Comparison of ENCODE assay signal across 10 cellular contexts in genomic region chr20:57396212-57396611, GRCh38. TPM values are rescaled to one million over a fixed set of nuclear protein-coding genes. Genes with fewer than 3 reads are reported as not detected.
DNase-seq lines count a peak whose midpoint lies in the region; ATAC-seq and TF ChIP-seq lines count a peak whose summit lies in the region.
"Had no signal": no experiment of that assay in that cellular context is flagged by ENCODE, and none has a peak within 500 bp of the region (broad histone marks: within the 10 kb centered on the region; RNA-seq: fewer than 3 reads in every experiment).

No MANE protein-coding gene starts in this region.

- H3K36me3 ChIP-seq in KMS-11 (ENCODE audit: insufficient read depth) = peaks cover 7% of the 10 kb centered on the region
- peaks cover 0 to 79% (median 43%) of the 10 kb centered on the region in 6 donors for H3K36me3 ChIP-seq in spleen

- H3K4me3 ChIP-seq in KMS-11 (IDR thresholded peaks at IDR 0.05; ENCODE audit: insufficient read depth, low read depth, low read length) (no peak overlapping the region), spleen (peak overlapping the region in 2 of 8 donors; percentile 76 to 94)
- H3K4me3 ChIP-seq: lung had no signal

- H3K27ac Mint-ChIP-seq in activated T-helper 1 cell treated with anti-CD3 and anti-CD28 coated beads, Interleukin-12 subunit alpha, Interleukin-12 subunit beta, Interleukin-2, Interleukin-4 antibody, amounts not matched to agents 30 ng/mL and 10 ng/mL and 1 ng/mL, durations not matched to agents 14 hours and 24 hours and 36 hours = no peak overlapping the region
- no peak overlapping the region for H3K27ac Mint-ChIP-seq in mesothelial cell of epicardium

- H2AFZ ChIP-seq in KMS-11 (ENCODE audit: low read depth) = no peak overlapping the region

- H3K27me3 ChIP-seq in KMS-11 (ENCODE audit: insufficient read depth, low read depth) (no peaks in the 10 kb centered on the region), spleen (replicated peaks in 1 of 7) (no peaks in the 10 kb centered on the region)

- H3K36me3 Mint-ChIP-seq in activated T-helper 1 cell treated with anti-CD3 and anti-CD28 coated beads, Interleukin-12 subunit alpha, Interleukin-12 subunit beta, Interleukin-2, Interleukin-4 antibody, amounts not matched to agents 30 ng/mL and 10 ng/mL and 1 ng/mL, durations not matched to agents 14 hours and 24 hours and 36 hours (ENCODE audit: low read depth) = peaks cover 63% of the 10 kb centered on the region
- H3K36me3 Mint-ChIP-seq in mesothelial cell of epicardium = peaks cover 23% of the 10 kb centered on the region

- H3K4me1 ChIP-seq in KMS-11 (ENCODE audit: low read depth, poor library complexity, severe bottlenecking) (peaks cover 79% of the 10 kb centered on the region), spleen (peaks cover 81 to 93% (median 89%) of the 10 kb centered on the region in 6 donors)

- H3K27ac ChIP-seq in KMS-11 (peak overlapping the region; percentile 16; the same call in 1 of the 2 replicates), spleen (peak overlapping the region; percentile 27 to 98 (median 86))

- ATAC-seq in left cardiac atrium = no peak
- ATAC-seq in sciatic nerve = no peak

- intact Hi-C loops in activated T-helper 1 cell treated with anti-CD3 and anti-CD28 coated beads, Interleukin-12 subunit alpha, Interleukin-12 subunit beta, Interleukin-2, Interleukin-4 antibody, amounts not matched to agents 30 ng/mL and 10 ng/mL and 1 ng/mL, durations not matched to agents 14 hours and 24 hours and 36 hours (cut with micrococcal nuclease) = loop anchor here (5.0 to 10.0 kb wide), 4 partner anchors 989 to 1769 kb away; partner anchors contain the start of genes AURKA, CSTF1, NPEPL1 and VAPB
- intact Hi-C loops in left cardiac atrium (cut with DNase I) (loop anchor here (5.0 kb wide), 2 partner anchors 41 to 96 kb away; no protein-coding TSS in a partner anchor), spleen (cut with DNase I; ENCODE audit: low total_unique reads) (no loop called here), sciatic nerve (cut with DNase I) (loop anchor here (10.0 kb wide), 1 partner anchor 199 kb away; no protein-coding TSS in a partner anchor)

- no peaks in the 10 kb centered on the region for H3K27me3 Mint-ChIP-seq in activated T-helper 1 cell treated with anti-CD3 and anti-CD28 coated beads, Interleukin-12 subunit alpha, Interleukin-12 subunit beta, Interleukin-2, Interleukin-4 antibody, amounts not matched to agents 30 ng/mL and 10 ng/mL and 1 ng/mL, durations not matched to agents 14 hours and 24 hours and 36 hours (ENCODE audit: insufficient read depth)
- H3K27me3 Mint-ChIP-seq in mesothelial cell of epicardium (ENCODE audit: low read depth) = no peaks in the 10 kb centered on the region

- peaks cover 26% of the 10 kb centered on the region for H4K20me1 ChIP-seq in KMS-11 (ENCODE audit: insufficient read depth)

- TF ChIP-seq POLR2A in spleen (IDR thresholded peaks at IDR 0.05) = no peak

- H3K9me3 Mint-ChIP-seq in activated T-helper 1 cell treated with anti-CD3 and anti-CD28 coated beads, Interleukin-12 subunit alpha, Interleukin-12 subunit beta, Interleukin-2, Interleukin-4 antibody, amounts not matched to agents 30 ng/mL and 10 ng/mL and 1 ng/mL, durations not matched to agents 14 hours and 24 hours and 36 hours = no peaks in the 10 kb centered on the region
- H3K9me3 Mint-ChIP-seq in mesothelial cell of epicardium = no peaks in the 10 kb centered on the region

- 75 to 93% (median 81%) methylated on average over 8 to 10 of the region's 10 CpGs for WGBS in spleen, 5 donors

- TF ChIP-seq CTCF in KMS-11 (conservative IDR thresholded peaks at IDR 0.05; ENCODE audit: low read depth, low read length) (no peak), spleen (IDR thresholded peaks at IDR 0.05 in 8 of 11, conservative IDR thresholded peaks at IDR 0.05 in 3 of 11) (no peak), mesothelial cell of epicardium (IDR thresholded peaks at IDR 0.05; ENCODE audit: unreplicated experiment) (no peak)

- H3K4me2 ChIP-seq in KMS-11 = peak overlapping the region; percentile 94; the same call in 1 of the 2 replicates

- DNase-seq in activated T-helper 1 cell treated with anti-CD3 and anti-CD28 coated beads, Interleukin-12 subunit alpha, Interleukin-12 subunit beta, Interleukin-2, Interleukin-4 antibody, amounts not matched to agents 30 ng/mL and 10 ng/mL and 1 ng/mL, durations not matched to agents 14 hours and 24 hours and 36 hours (ENCODE audit: low spot score) = no peak
- DNase-seq in left cardiac atrium (peak; percentile 23), spleen (peak; percentile 80), mesothelial cell of epicardium (ENCODE audit: low spot score in 2 of 2, unreplicated experiment in 2 of 2) (no peak), sciatic nerve (ENCODE audit: low spot score) (no peak), DMS153 treated with DMSO at 0.1 percent for 48 hours (lab: John Stamatoyannopoulos, UW; ENCODE audit: unreplicated experiment) (no peak), GM19238 (ENCODE audit: insufficient read length, low spot score) (no peak)
- DNase-seq: DMS79 treated with DMSO at 0.1 percent for 48 hours had no signal

- H3K4me1 Mint-ChIP-seq in activated T-helper 1 cell treated with anti-CD3 and anti-CD28 coated beads, Interleukin-12 subunit alpha, Interleukin-12 subunit beta, Interleukin-2, Interleukin-4 antibody, amounts not matched to agents 30 ng/mL and 10 ng/mL and 1 ng/mL, durations not matched to agents 14 hours and 24 hours and 36 hours (ENCODE audit: low read depth) = peaks cover 61% of the 10 kb centered on the region
- H3K4me1 Mint-ChIP-seq in mesothelial cell of epicardium = peaks cover 26% of the 10 kb centered on the region

- no peak overlapping the region for H3K9ac ChIP-seq in KMS-11

- H3K4me3 Mint-ChIP-seq in activated T-helper 1 cell treated with anti-CD3 and anti-CD28 coated beads, Interleukin-12 subunit alpha, Interleukin-12 subunit beta, Interleukin-2, Interleukin-4 antibody, amounts not matched to agents 30 ng/mL and 10 ng/mL and 1 ng/mL, durations not matched to agents 14 hours and 24 hours and 36 hours = peak overlapping the region; percentile 42
- no peak overlapping the region for H3K4me3 Mint-ChIP-seq in mesothelial cell of epicardium

- H3K79me2 ChIP-seq in KMS-11 (ENCODE audit: insufficient read depth, low read depth) = peaks cover 84% of the 10 kb centered on the region

- H3K9me3 ChIP-seq in spleen = no peaks in the 10 kb centered on the region

RNA-seq across cellular contexts. Expression of gene RBM38, which starts 5.0 kb away (rescaled TPM):
- total RNA-seq in activated T-helper 1 cell treated with anti-CD3 and anti-CD28 coated beads, Interleukin-12 subunit alpha, Interleukin-12 subunit beta, Interleukin-2, Interleukin-4 antibody, amounts not matched to agents 30 ng/mL and 10 ng/mL and 1 ng/mL, durations not matched to agents 14 hours and 24 hours and 36 hours = 90.4 and 92.5 TPM in 2 replicates
- total RNA-seq in left cardiac atrium (100 to 1,000 TPM in 1 of 2 donors, 10 to 100 TPM in 1; 78.6 to 101 TPM), spleen (100 to 1,000 TPM in 1 of 7 donors, 10 to 100 TPM in 6; 49.2 to 120 (median 61.6) TPM), mesothelial cell of epicardium (23.8 to 25.6 TPM (median 25.3 TPM) in 3 replicates), sciatic nerve (28.1 TPM)
- polyA plus RNA-seq in spleen = 10 to 100 TPM; 48.6 to 87.8 (median 81.2) TPM

RNA-seq across cellular contexts. Expression of gene RAE1, which starts 45.2 kb away (rescaled TPM):
- total RNA-seq in activated T-helper 1 cell treated with anti-CD3 and anti-CD28 coated beads, Interleukin-12 subunit alpha, Interleukin-12 subunit beta, Interleukin-2, Interleukin-4 antibody, amounts not matched to agents 30 ng/mL and 10 ng/mL and 1 ng/mL, durations not matched to agents 14 hours and 24 hours and 36 hours = 54.4 and 59.2 TPM in 2 replicates
- 10 to 100 TPM; 14.3 to 14.5 TPM for total RNA-seq in left cardiac atrium
- 10 to 100 TPM; 22.0 to 41.3 (median 24.2) TPM for total RNA-seq in spleen
- polyA plus RNA-seq in spleen = 10 to 100 TPM; 16.2 to 20.2 (median 16.7) TPM
- total RNA-seq in mesothelial cell of epicardium = 44.3 to 45.2 TPM (median 44.4 TPM) in 3 replicates
- 17.5 TPM for total RNA-seq in sciatic nerve

Comparison
In these comparisons a context has a peak if more than half of its experiments do, and no peak if none do; other contexts are left out.
1. DNase-seq: peak in left cardiac atrium (single experiment) and spleen (single experiment); none in activated T-helper 1 cell treated with anti-CD3 and anti-CD28 coated beads, Interleukin-12 subunit alpha, Interleukin-12 subunit beta, Interleukin-2, Interleukin-4 antibody, amounts not matched to agents 30 ng/mL and 10 ng/mL and 1 ng/mL, durations not matched to agents 14 hours and 24 hours and 36 hours (single experiment), mesothelial cell of epicardium (0 of 2), sciatic nerve (single experiment), DMS153 treated with DMSO at 0.1 percent for 48 hours (single experiment) and GM19238 (single experiment).